ENCODE assay signal across 32 cellular contexts in genomic region chr9:130915096-130915447, GRCh38. TPM values are rescaled to one million over a fixed set of nuclear protein-coding genes. Genes with fewer than 3 reads are reported as not detected.
"Had no signal": no experiment of that assay in that cellular context is flagged by ENCODE, and none has a peak within 500 bp of the region (broad histone marks: within the 10 kb centered on the region; RNA-seq: fewer than 3 reads in every experiment).

No MANE protein-coding gene starts in this region.

- H3K27me3 ChIP-seq: colonic mucosa had no signal

- H3K36me3 ChIP-seq: colonic mucosa, esophagus squamous epithelium, gastrocnemius medialis, heart right ventricle, left lung, lower lobe of right lung had no signal

- H3K9me3 ChIP-seq: colonic mucosa, esophagus squamous epithelium, gastrocnemius medialis, heart right ventricle, left lung, lower lobe of right lung, mucosa of descending colon had no signal

- H3K4me3 ChIP-seq: colonic mucosa, esophagus squamous epithelium, gastrocnemius medialis, heart right ventricle, left lung, lower lobe of right lung, mucosa of descending colon had no signal

- H3K27ac ChIP-seq: colonic mucosa, epithelial cell of prostate, esophagus squamous epithelium, gastrocnemius medialis, heart right ventricle, left lung, lower lobe of right lung had no signal

- H3K4me1 ChIP-seq: colonic mucosa, gastrocnemius medialis, heart right ventricle, left lung, lower lobe of right lung had no signal

- ATAC-seq: effector memory CD8-positive, alpha-beta T cell; esophagus mucosa; gastrocnemius medialis; heart right ventricle; left cardiac atrium; left lung; left ventricle myocardium superior had no signal

- DNase-seq: colonic mucosa; cortex of kidney; effector CD8-positive, alpha-beta T cell; effector memory CD8-positive, alpha-beta T cell; endodermal cell; erythroblast; esophagus squamous epithelium; foreskin fibroblast; foreskin melanocyte; gastrocnemius medialis; glutamatergic neuron; head of caudate nucleus; heart right ventricle; hippocampal formation; left cardiac atrium; left lung; left ventricle myocardium superior; lower lobe of right lung; mesenchymal stem cell; mucosa of descending colon; naive B cell had no signal

RNA-seq across cellular contexts. Expression of gene QRFP, which starts 18.5 kb away (rescaled TPM):
- total RNA-seq: dermis microvascular lymphatic vessel endothelial cell, endodermal cell, esophagus mucosa, gastrocnemius medialis, glomerular endothelial cell, heart right ventricle, kidney epithelial cell, left cardiac atrium, left ventricle myocardium superior, lower leg skin, lower lobe of right lung, lung microvascular endothelial cell, mesenteric fat pad, mesothelial cell of epicardium, myocyte had no signal
- polyA plus RNA-seq: keratinocyte had no signal

RNA-seq across cellular contexts. Expression of gene FIBCD1, which starts 24.0 kb away (rescaled TPM):
- total RNA-seq: esophagus squamous epithelium, gastrocnemius medialis, glomerular endothelial cell, lung microvascular endothelial cell, mesenteric fat pad had no signal
